ENCODE assay signal across 8 cellular contexts in the genomic region with DNA sequence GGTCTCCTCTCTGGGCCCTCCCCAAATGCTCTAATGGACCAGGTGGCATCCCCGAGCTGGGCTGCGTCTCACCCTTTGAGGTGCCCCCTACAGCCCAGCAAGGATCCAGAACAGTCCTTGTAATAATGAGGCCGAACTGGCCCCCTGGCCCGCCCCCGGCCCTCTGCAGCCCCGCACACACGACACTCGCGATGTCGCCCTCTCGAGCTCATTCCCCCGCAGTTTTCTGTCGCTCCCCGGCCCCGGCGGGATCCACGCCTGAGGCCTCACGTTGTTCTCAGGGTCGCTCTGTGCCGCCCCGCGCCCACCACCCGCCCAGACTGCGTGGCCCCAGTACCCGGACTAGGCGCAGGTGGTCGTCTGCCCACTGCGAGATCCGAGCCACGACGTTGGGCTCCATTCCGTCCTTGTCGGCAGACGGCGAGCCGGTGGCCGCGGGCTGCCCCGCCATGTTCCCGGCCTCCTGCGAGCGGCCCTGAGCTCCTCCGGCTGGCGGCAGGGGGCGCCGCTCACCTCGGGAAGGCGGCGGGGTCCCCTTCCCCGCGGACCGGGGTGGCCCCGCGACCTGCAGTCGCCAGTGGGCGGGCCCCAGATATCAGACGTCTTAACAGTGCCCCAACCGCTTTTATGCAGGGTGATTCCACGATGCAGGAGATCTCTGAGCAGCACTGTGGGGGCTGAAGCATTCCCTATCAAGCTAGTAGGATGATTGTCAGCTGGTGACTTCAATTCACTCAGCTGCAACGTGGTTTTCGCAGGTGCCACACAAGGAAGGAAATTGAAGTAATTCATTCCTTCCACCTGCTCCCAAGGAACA. TPM values are rescaled to one million over a fixed set of nuclear protein-coding genes. Genes with fewer than 3 reads are reported as not detected.
A peak's percentile ranks its signal among the peaks of the same experiment; 100 is the strongest.
DNase-seq lines count a peak whose midpoint lies in the region; ATAC-seq, FAIRE-seq and TF ChIP-seq lines count a peak whose summit lies in the region.

Gene C3orf33, minus strand, starts transcription at position 477 of the 817 bp plus-strand sequence. Its CDS starts 26 bp downstream, at position 451.

- no peaks in the 10 kb centered on the region for H3K79me2 ChIP-seq in hepatocyte

- FAIRE-seq in GM12891 (lab: Jason Lieb, UNC): peak; percentile 88

- H3K4me2 ChIP-seq in hepatocyte: peak within 1 kb of the TSS; percentile 81

- DNase-seq in GM12891 (ENCODE audit: insufficient read length, low spot score): peak; percentile 87
- peak; percentile 81 for DNase-seq in NCI-H1092 treated with DMSO at 0.1 percent for 48 hours (lab: John Stamatoyannopoulos, UW)
- DNase-seq in T-helper 1 cell: peak; percentile 60 to 80 (median 66)
- DNase-seq in hepatocyte (ENCODE audit: low spot score): peak; percentile 88
- DNase-seq in retinal pigment epithelial cell (ENCODE audit: low read depth): no peak
- no peak for DNase-seq in amniotic stem cell (lab: John Stamatoyannopoulos, UW)

- peaks cover 6% of the 10 kb centered on the region for H3K4me1 ChIP-seq in hepatocyte (ENCODE audit: insufficient read depth)

- peak within 1 kb of the TSS; percentile 100 for H2AFZ ChIP-seq in hepatocyte

- TF ChIP-seq POLR2A in GM12891 (IDR thresholded peaks at IDR 0.05; ENCODE audit: low read depth, low read length): no peak

- H4K20me1 ChIP-seq in hepatocyte (ENCODE audit: insufficient read depth, poor library complexity, severe bottlenecking): no peaks in the 10 kb centered on the region

- H3K27ac ChIP-seq in angular gyrus (ENCODE audit: low read depth, low read length): peak within 1 kb of the TSS; percentile 78
- peak within 1 kb of the TSS; percentile 83 for H3K27ac ChIP-seq in hepatocyte

- 2% methylated on average over 43 of the region's 61 CpGs for WGBS in hepatocyte (ENCODE audit: low lambda C conversion rate, missing lambda C conversion rate)

- no peaks in the 10 kb centered on the region for H3K9me2 ChIP-seq in hepatocyte (replicated peaks; ENCODE audit: insufficient read depth)

- H3K36me3 ChIP-seq in hepatocyte (replicated peaks; ENCODE audit: insufficient read depth, low read depth): no peaks in the 10 kb centered on the region

- no peaks in the 10 kb centered on the region for H3K9me3 ChIP-seq in hepatocyte (ENCODE audit: low read depth)

- H3K4me3 ChIP-seq in hepatocyte (peak within 1 kb of the TSS; percentile 76), retinal pigment epithelial cell (ENCODE audit: low read length) (peak within 1 kb of the TSS; percentile 72)

- ATAC-seq in HG02623 (IDR thresholded peaks at IDR 0.05; ENCODE audit: unreplicated experiment): peak; percentile 93

- H3K27me3 ChIP-seq in hepatocyte: no peaks in the 10 kb centered on the region

- peak; percentile 94 for TF ChIP-seq CTCF in hepatocyte (IDR thresholded peaks at IDR 0.05; ENCODE audit: poor library complexity)
- TF ChIP-seq CTCF in retinal pigment epithelial cell (conservative IDR thresholded peaks at IDR 0.05; ENCODE audit: low read depth, low read length): peak; percentile 73

TF ChIP-seq in GM12891, 5 proteins besides CTCF, POLR2A, EP300 and RAD21:
- no peak for TF ChIP-seq SPI1 (IDR thresholded peaks at IDR 0.05; ENCODE audit: low read depth, low read length)
- no peak for TF ChIP-seq TAF1 (IDR thresholded peaks at IDR 0.05; ENCODE audit: low read depth, low read length)
- TF ChIP-seq POLR2AphosphoS5 (IDR thresholded peaks at IDR 0.05; ENCODE audit: low read depth, low read length): no peak
- peak; percentile 14 for TF ChIP-seq PAX5 (IDR thresholded peaks at IDR 0.05; ENCODE audit: insufficient read depth, low read length, severe bottlenecking)
- 0 out of 2 replicates have a peak, but pooled peaks have one; percentile 31 for TF ChIP-seq POU2F2 (IDR thresholded peaks at IDR 0.05; ENCODE audit: low read depth, low read length)

RNA-seq across cellular contexts. Expression of gene C3orf33, which starts in this region (rescaled TPM):
- 0.71 TPM for polyA plus RNA-seq in GM12891 (2012; ENCODE audit: low read depth, missing spikeins)
- 9.4 and 9.6 TPM in 2 replicates for total RNA-seq in hepatocyte
- 4.9 and 6.4 TPM in 2 replicates for polyA plus RNA-seq in hepatocyte

Comparison
In these comparisons a context has a peak if more than half of its experiments do, and no peak if none do; other contexts are left out.
1. DNase-seq: peak in GM12891 (single experiment), NCI-H1092 treated with DMSO at 0.1 percent for 48 hours (single experiment), T-helper 1 cell (5 of 5) and hepatocyte (single experiment); none in retinal pigment epithelial cell (single experiment) and amniotic stem cell (single experiment).